Comparison of ENCODE assay signal across 13 cellular contexts in the genomic region with DNA sequence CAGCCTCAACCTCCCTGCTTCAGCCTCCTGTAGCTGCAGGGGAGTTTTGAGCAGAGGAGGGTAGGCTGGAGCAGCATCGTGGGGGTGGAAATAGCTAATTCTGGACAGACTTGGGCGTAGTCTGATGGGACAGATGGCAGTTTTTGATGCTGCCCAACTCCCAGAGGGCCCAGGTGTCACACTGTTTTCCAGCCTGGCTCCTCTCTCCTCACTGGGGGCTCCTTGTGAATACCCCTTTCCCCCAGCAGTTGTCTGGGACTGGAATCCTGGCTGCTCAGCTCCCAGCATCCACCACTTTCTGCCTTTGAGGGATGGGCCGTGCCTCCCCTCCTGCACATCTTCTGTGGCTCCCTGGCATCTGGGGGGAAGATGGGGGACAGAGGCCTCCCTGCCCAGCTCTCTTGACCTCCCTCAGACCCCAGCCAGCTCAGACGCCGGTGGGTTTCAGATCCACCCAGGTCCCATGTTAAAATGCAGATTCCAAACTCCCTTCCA. TPM values are rescaled to one million over a fixed set of nuclear protein-coding genes. Genes with fewer than 3 reads are reported as not detected.
DNase-seq lines count a peak whose midpoint lies in the region; ATAC-seq, FAIRE-seq and TF ChIP-seq lines count a peak whose summit lies in the region.
"Had no signal": no experiment of that assay in that cellular context is flagged by ENCODE, and none has a peak within 500 bp of the region (broad histone marks: within the 10 kb centered on the region; RNA-seq: fewer than 3 reads in every experiment).

No MANE protein-coding gene starts in this region.

- peak; percentile 13 for FAIRE-seq in GM12891 (lab: Jason Lieb, UNC)

- DNase-seq in GM12891 (ENCODE audit: insufficient read length, low spot score): no peak
- peak; percentile 80 for DNase-seq in NCI-H2171 treated with DMSO at 0.1 percent for 48 hours (lab: John Stamatoyannopoulos, UW)
- no peak for DNase-seq in effector memory CD4-positive, alpha-beta T cell
- DNase-seq in sciatic nerve (ENCODE audit: low spot score): peak; percentile 49
- DNase-seq in SHP77 (lab: John Stamatoyannopoulos, UW): no peak
- DNase-seq: activated CD4-positive, alpha-beta T cell treated with anti-CD3 and anti-CD28 coated beads for 48 hours; MG63; NCI-H510A treated with DMSO at 0.1 percent for 48 hours; SIG-M5; stimulated activated CD4-positive, alpha-beta T cell treated with anti-CD3 and anti-CD28 coated beads, Interleukin-15, amount 100 ng/mL, for 24 hours had no signal

- no peaks in the 10 kb centered on the region for H3K27me3 ChIP-seq in effector memory CD4-positive, alpha-beta T cell (replicated peaks; ENCODE audit: control insufficient read depth, insufficient read depth, low read length, poor library complexity, severe bottlenecking)
- H3K27me3 ChIP-seq: adrenal gland, MG63 had no signal

- no peaks in the 10 kb centered on the region for H3K36me3 ChIP-seq in effector memory CD4-positive, alpha-beta T cell (ENCODE audit: control insufficient read depth, insufficient read depth, low read length)

- ATAC-seq in sciatic nerve (no peak), HG03108 (IDR thresholded peaks at IDR 0.05; ENCODE audit: unreplicated experiment) (no peak), HG02642 (IDR thresholded peaks at IDR 0.05; ENCODE audit: poor library complexity, unreplicated experiment) (no peak)

- intact Hi-C loops in sciatic nerve (cut with DNase I): no loop called here

- no peaks in the 10 kb centered on the region for H3K9me3 ChIP-seq in effector memory CD4-positive, alpha-beta T cell (ENCODE audit: control insufficient read depth, low read length)
- H3K9me3 ChIP-seq: adrenal gland, MG63 had no signal

- H3K4me1 ChIP-seq in effector memory CD4-positive, alpha-beta T cell (ENCODE audit: control insufficient read depth, insufficient read depth, low read length, poor library complexity, severe bottlenecking): peaks cover 87% of the 10 kb centered on the region

- no peak overlapping the region for H3K4me3 ChIP-seq in effector memory CD4-positive, alpha-beta T cell (ENCODE audit: insufficient read depth, low read depth, low read length, poor library complexity, severe bottlenecking)
- H3K4me3 ChIP-seq: adrenal gland, MG63 had no signal

- H3K27ac ChIP-seq in effector memory CD4-positive, alpha-beta T cell (ENCODE audit: insufficient read depth, low read length, poor library complexity, severe bottlenecking): peak overlapping the region; percentile 43

- TF ChIP-seq POLR2A in GM12891 (IDR thresholded peaks at IDR 0.05; ENCODE audit: low read depth, low read length): no peak

TF ChIP-seq in GM12891, 5 proteins besides CTCF, POLR2A, EP300 and RAD21:
- no peak for TF ChIP-seq SPI1 (IDR thresholded peaks at IDR 0.05; ENCODE audit: low read depth, low read length)
- no peak for TF ChIP-seq POLR2AphosphoS5 (IDR thresholded peaks at IDR 0.05; ENCODE audit: low read depth, low read length)
- TF ChIP-seq TAF1 (IDR thresholded peaks at IDR 0.05; ENCODE audit: low read depth, low read length): no peak
- TF ChIP-seq POU2F2 (IDR thresholded peaks at IDR 0.05; ENCODE audit: low read depth, low read length): no peak
- TF ChIP-seq PAX5 (IDR thresholded peaks at IDR 0.05; ENCODE audit: insufficient read depth, low read length, severe bottlenecking): no peak

RNA-seq across cellular contexts. Expression of a gene that starts 34.0 kb away (rescaled TPM):
- polyA plus RNA-seq in GM12891 (2012; ENCODE audit: low read depth, missing spikeins): 16.7 TPM
- 27.5 TPM for total RNA-seq in sciatic nerve

Comparison
In these comparisons a context has a peak if more than half of its experiments do, and no peak if none do; other contexts are left out.
1. DNase-seq: peak in NCI-H2171 treated with DMSO at 0.1 percent for 48 hours (single experiment) and sciatic nerve (single experiment); none in GM12891 (single experiment), effector memory CD4-positive, alpha-beta T cell (0 of 3) and SHP77 (0 of 2).